ENCODE assay signal across 27 cellular contexts in genomic region chr18:62973689-62974088, GRCh38.
"Had no signal": no experiment of that assay in that cellular context is flagged by ENCODE, and none has a peak within 500 bp of the region (broad histone marks: within the 10 kb centered on the region; RNA-seq: fewer than 3 reads in every experiment).

No MANE protein-coding gene starts in this region.

- H3K9me3 Mint-ChIP-seq: activated T-helper 2 cell treated with anti-CD3 and anti-CD28 coated beads, Interferon-gamma antibody, Interleukin-2, Interleukin-4, amounts not matched to agents 10 μg/mL and 5 μg/mL and 100 μg/mL, durations not matched to agents 14 hours and 24 hours and 36 hours; endodermal cell; nephron; stimulated activated effector memory CD8-positive, alpha-beta T cell treated with anti-CD3 and anti-CD28 coated beads, Interleukin-12 subunit alpha, Interleukin-12 subunit beta, amount 100 ng/mL, for 72 hours; stimulated activated naive CD8-positive, alpha-beta T cell treated with anti-CD3 and anti-CD28 coated beads, Interleukin-15, Interleukin-2, amounts not matched to agents 100 ng/mL and 50 ng/mL, for 24 hours; T-helper 1 cell treated with Interleukin-12 subunit alpha and Interleukin-12 subunit beta and Interleukin-4 antibody, amounts not matched to agents 30 μg/mL and 1 μg/mL, for 36 hours had no signal

- FAIRE-seq: frontal cortex, pancreas, small intestine, TTC549 had no signal

- H3K27ac Mint-ChIP-seq: activated CD8-positive, alpha-beta memory T cell treated with anti-CD3 and anti-CD28 coated beads, Interleukin-2, amount 10 ng/mL, durations not matched to agents 7 days and 5 days; activated CD8-positive, alpha-beta T cell treated with anti-CD3 and anti-CD28 coated beads, Interleukin-2, amount 10 ng/mL, durations not matched to agents 7 days and 5 days; activated naive CD4-positive, alpha-beta T cell treated with anti-CD3 and anti-CD28 coated beads, Interleukin-2, amount 50 U/mL, for 24 hours; activated T-helper 2 cell treated with anti-CD3 and anti-CD28 coated beads, Interferon-gamma antibody, Interleukin-2, Interleukin-4, amounts not matched to agents 10 μg/mL and 5 μg/mL and 100 μg/mL, durations not matched to agents 14 hours and 24 hours and 36 hours; endodermal cell; nephron; stimulated activated effector memory CD8-positive, alpha-beta T cell treated with anti-CD3 and anti-CD28 coated beads, Interleukin-12 subunit alpha, Interleukin-12 subunit beta, amount 100 ng/mL, for 72 hours; stimulated activated naive CD8-positive, alpha-beta T cell treated with anti-CD3 and anti-CD28 coated beads, Interleukin-15, Interleukin-2, amounts not matched to agents 100 ng/mL and 50 ng/mL, for 24 hours; T-helper 1 cell treated with Interleukin-12 subunit alpha and Interleukin-12 subunit beta and Interleukin-4 antibody, amounts not matched to agents 30 μg/mL and 1 μg/mL, for 36 hours had no signal

- H3K27ac ChIP-seq: pancreas, prostate gland, sigmoid colon, tibial artery, upper lobe of right lung, VCaP had no signal

- H3K4me1 Mint-ChIP-seq: activated CD8-positive, alpha-beta memory T cell treated with anti-CD3 and anti-CD28 coated beads, Interleukin-2, amount 10 ng/mL, durations not matched to agents 7 days and 5 days; activated naive CD4-positive, alpha-beta T cell treated with anti-CD3 and anti-CD28 coated beads, Interleukin-2, amount 50 U/mL, for 24 hours; nephron; stimulated activated effector memory CD8-positive, alpha-beta T cell treated with anti-CD3 and anti-CD28 coated beads, Interleukin-12 subunit alpha, Interleukin-12 subunit beta, amount 100 ng/mL, for 72 hours had no signal

- H3K27me3 Mint-ChIP-seq: activated CD8-positive, alpha-beta memory T cell treated with anti-CD3 and anti-CD28 coated beads, Interleukin-2, amount 10 ng/mL, durations not matched to agents 7 days and 5 days; activated naive CD4-positive, alpha-beta T cell treated with anti-CD3 and anti-CD28 coated beads, Interleukin-2, amount 50 U/mL, for 24 hours; stimulated activated naive CD8-positive, alpha-beta T cell treated with anti-CD3 and anti-CD28 coated beads, Interleukin-15, Interleukin-2, amounts not matched to agents 100 ng/mL and 50 ng/mL, for 24 hours had no signal

- DNase-seq: activated CD4-positive, alpha-beta T cell treated with anti-CD3 and anti-CD28 coated beads, Interleukin-2, amount 50 U/mL, for 1 hour; activated CD8-positive, alpha-beta memory T cell treated with anti-CD3 and anti-CD28 coated beads, Interleukin-2, amount 10 ng/mL, durations not matched to agents 7 days and 5 days; activated CD8-positive, alpha-beta T cell treated with anti-CD3 and anti-CD28 coated beads, Interleukin-2, amount 10 ng/mL, durations not matched to agents 7 days and 5 days; activated T-cell treated with anti-CD3 and anti-CD28 coated beads, Interleukin-2, amount 50 U/mL, for 48 hours; anterior cingulate cortex; cerebellar nuclear complex; cortex of kidney; endodermal cell; left ventricle myocardium superior; pancreas; sigmoid colon; small intestine; stimulated activated CD4-positive, alpha-beta T cell treated with anti-CD3 and anti-CD28 coated beads, Interleukin-4, amount 100 ng/mL, for 24 hours; SW 1271; T-helper 9 cell; tibial artery; upper lobe of right lung had no signal

- H3K4me3 Mint-ChIP-seq: activated CD8-positive, alpha-beta memory T cell treated with anti-CD3 and anti-CD28 coated beads, Interleukin-2, amount 10 ng/mL, durations not matched to agents 7 days and 5 days; activated CD8-positive, alpha-beta T cell treated with anti-CD3 and anti-CD28 coated beads, Interleukin-2, amount 10 ng/mL, durations not matched to agents 7 days and 5 days; activated naive CD4-positive, alpha-beta T cell treated with anti-CD3 and anti-CD28 coated beads, Interleukin-2, amount 50 U/mL, for 24 hours; endodermal cell; nephron; stimulated activated effector memory CD8-positive, alpha-beta T cell treated with anti-CD3 and anti-CD28 coated beads, Interleukin-12 subunit alpha, Interleukin-12 subunit beta, amount 100 ng/mL, for 72 hours; stimulated activated naive CD8-positive, alpha-beta T cell treated with anti-CD3 and anti-CD28 coated beads, Interleukin-15, Interleukin-2, amounts not matched to agents 100 ng/mL and 50 ng/mL, for 24 hours; T-helper 1 cell treated with Interleukin-12 subunit alpha and Interleukin-12 subunit beta and Interleukin-4 antibody, amounts not matched to agents 30 μg/mL and 1 μg/mL, for 36 hours had no signal

- ATAC-seq: activated CD8-positive, alpha-beta memory T cell treated with anti-CD3 and anti-CD28 coated beads, Interleukin-2, amount 10 ng/mL, durations not matched to agents 7 days and 5 days; activated CD8-positive, alpha-beta T cell treated with anti-CD3 and anti-CD28 coated beads, Interleukin-2, amount 10 ng/mL, durations not matched to agents 7 days and 5 days; pancreas; stimulated activated effector memory CD8-positive, alpha-beta T cell treated with anti-CD3 and anti-CD28 coated beads, Interleukin-12 subunit alpha, Interleukin-12 subunit beta, amount 100 ng/mL, for 72 hours; upper lobe of right lung had no signal
